In the genomic region with DNA sequence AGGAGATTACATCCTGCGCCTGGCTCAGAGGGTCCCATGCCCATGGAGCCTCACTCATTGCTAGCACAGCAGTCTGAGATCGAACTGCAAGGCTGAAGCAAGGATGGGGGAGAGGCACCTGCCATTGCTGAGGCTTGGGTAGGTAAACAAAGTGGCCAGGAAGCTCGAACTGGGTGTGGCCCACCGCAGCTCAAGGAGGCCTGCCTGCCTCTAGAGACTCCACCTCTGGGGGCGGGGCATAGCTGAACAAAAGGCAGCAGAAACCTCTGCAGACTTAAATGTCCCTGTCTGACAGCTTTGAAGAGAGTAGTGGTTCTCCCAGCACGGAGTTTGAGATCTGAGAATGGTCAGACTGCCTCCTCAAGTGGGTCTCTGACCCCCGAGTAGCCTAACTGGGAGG, we compare ENCODE assay signal across 5 cellular contexts. TPM values are rescaled to one million over a fixed set of nuclear protein-coding genes. Genes with fewer than 3 reads are reported as not detected.
"Had no signal": no experiment of that assay in that cellular context is flagged by ENCODE, and none has a peak within 500 bp of the region (broad histone marks: within the 10 kb centered on the region; RNA-seq: fewer than 3 reads in every experiment).

No MANE protein-coding gene starts in this region.

RNA-seq across cellular contexts. Expression of gene CD1B, which starts 5.1 kb away (rescaled TPM):
- total RNA-seq: activated CD8-positive, alpha-beta T cell treated with anti-CD3 and anti-CD28 coated beads for 36 hours; activated T-helper 1 cell treated with anti-CD3 and anti-CD28 coated beads, Interleukin-12 subunit alpha, Interleukin-12 subunit beta, Interleukin-2, Interleukin-4 antibody, amounts not matched to agents 30 ng/mL and 10 ng/mL and 1 ng/mL, durations not matched to agents 14 hours and 24 hours and 36 hours; astrocyte; PC-9; T-cell had no signal

RNA-seq across cellular contexts. Expression of gene CD1E, which starts 17.3 kb away (rescaled TPM):
- total RNA-seq: activated CD8-positive, alpha-beta T cell treated with anti-CD3 and anti-CD28 coated beads for 36 hours; activated T-helper 1 cell treated with anti-CD3 and anti-CD28 coated beads, Interleukin-12 subunit alpha, Interleukin-12 subunit beta, Interleukin-2, Interleukin-4 antibody, amounts not matched to agents 30 ng/mL and 10 ng/mL and 1 ng/mL, durations not matched to agents 14 hours and 24 hours and 36 hours; astrocyte; PC-9; T-cell had no signal

RNA-seq across cellular contexts. Expression of gene CD1C, which starts 46.7 kb away (rescaled TPM):
- total RNA-seq: astrocyte, PC-9 had no signal
